ENCODE assay signal across 1 cellular context in genomic region chr3:153127788-153128187, GRCh38.
TF ChIP-seq lines count a peak whose summit lies in the region.

No MANE protein-coding gene starts in this region.

TF ChIP-seq in HepG2, 621 proteins besides CTCF, POLR2A, EP300 and RAD21 (continued from another document):
- TF ChIP-seq ZNF576 (CRISPR knock-in tag; IDR thresholded peaks at IDR 0.05) (no peak), SIN3B (IDR thresholded peaks at IDR 0.05; ENCODE audit: low read length) (no peak), PCBP2 (optimal IDR thresholded peaks at IDR 0.05; ENCODE audit: low read depth, low read length, poor library complexity, severe bottlenecking) (no peak), ZNF484 (CRISPR knock-in tag; IDR thresholded peaks at IDR 0.05; ENCODE audit: borderline replicate concordance, low read depth) (no peak), NFAT5 (CRISPR knock-in tag; IDR thresholded peaks at IDR 0.05) (no peak), ZNF138 (CRISPR knock-in tag; IDR thresholded peaks at IDR 0.05; ENCODE audit: low read depth) (no peak), ZNF451 (CRISPR knock-in tag; IDR thresholded peaks at IDR 0.05) (no peak), SPEN (CRISPR knock-in tag; IDR thresholded peaks at IDR 0.05; ENCODE audit: low read depth) (no peak), BRF2 (CRISPR knock-in tag; IDR thresholded peaks at IDR 0.05) (no peak), IKZF1 (IDR thresholded peaks at IDR 0.05) (no peak), SIX4 (CRISPR knock-in tag; IDR thresholded peaks at IDR 0.05) (no peak)
